In genomic region chr15:27796405-27797085, GRCh38 we compare ENCODE assay signal across 23 cellular contexts.
DNase-seq lines count a peak whose midpoint lies in the region; ATAC-seq, FAIRE-seq and TF ChIP-seq lines count a peak whose summit lies in the region.
"Had no signal": no experiment of that assay in that cellular context is flagged by ENCODE, and none has a peak within 500 bp of the region (broad histone marks: within the 10 kb centered on the region; RNA-seq: fewer than 3 reads in every experiment).

No MANE protein-coding gene starts in this region.

- no peaks in the 10 kb centered on the region for H3K9me2 ChIP-seq in PC-3 (replicated peaks; ENCODE audit: low read length)

- TF ChIP-seq POLR2A in HepG2 (IDR thresholded peaks at IDR 0.05; ENCODE audit: insufficient read depth in 1 of 2, low read depth in 2 of 2, low read length in 2 of 2), result no peak

- TF ChIP-seq EP300 in HepG2 (IDR thresholded peaks at IDR 0.05; ENCODE audit: low read depth in 2 of 2, low read length in 2 of 2), result no peak
- no peak for TF ChIP-seq EP300 in HepG2 (CRISPR knock-in tag; IDR thresholded peaks at IDR 0.05; ENCODE audit: borderline replicate concordance)

- POLR2A ChIA-PET in HepG2 (lab: Yijun Ruan, JAX), result no interaction called here
- POLR2A ChIA-PET in PC-3 (lab: Charles Lee; ENCODE audit: unreplicated experiment), result no interaction called here

- intact Hi-C loops in HepG2 (cut with micrococcal nuclease; ENCODE audit: unreplicated experiment) (no loop called here), PC-3 (cut with micrococcal nuclease) (no loop called here)

- no TSS peak for BruUV-seq in HepG2 (replicated peaks; lab: Mats Ljungman, UMichigan)
- BruUV-seq in PC-3 (replicated peaks; lab: Mats Ljungman, UMichigan), result no TSS peak

- in situ Hi-C loops in HepG2 (cut with HindIII; ENCODE audit: extremely low pct_ligation_motif_present, low pct_unique_long_range_greater_than_20kb), result no loop called here

- TF ChIP-seq RAD21 in HepG2 (CRISPR knock-in tag; IDR thresholded peaks at IDR 0.05), result no peak

- no peaks in the 10 kb centered on the region for H3K79me2 ChIP-seq in HepG2 (ENCODE audit: insufficient read depth, low read length)
- H3K79me2 ChIP-seq in PC-3 (ENCODE audit: low read length), result no peaks in the 10 kb centered on the region

- H3K36me3 ChIP-seq in HepG2 (replicated peaks in 1 of 2; ENCODE audit: control insufficient read depth in 1 of 2, insufficient read depth in 2 of 2, low read length in 2 of 2), result no peaks in the 10 kb centered on the region
- no peaks in the 10 kb centered on the region for H3K36me3 ChIP-seq in PC-3 (ENCODE audit: low read depth, low read length)
- H3K36me3 ChIP-seq: BLaER1 treated with 17β-estradiol and CSF1 and Interleukin-3, amounts not matched to agents 10 nM and 100 nM; HAP-1; vagina had no signal

- no peak overlapping the region for H3K4me3 Mint-ChIP-seq in activated naive CD8-positive, alpha-beta T cell treated with anti-CD3 and anti-CD28 coated beads, Interleukin-2, amount 50 U/mL, for 24 hours
- H3K4me3 Mint-ChIP-seq: activated CD4-positive, alpha-beta T cell treated with anti-CD3 and anti-CD28 coated beads for 36 hours; activated naive CD8-positive, alpha-beta T cell; activated T-helper 1 cell treated with anti-CD3 and anti-CD28 coated beads, Interleukin-12 subunit alpha, Interleukin-12 subunit beta, Interleukin-2, Interleukin-4 antibody, amounts not matched to agents 30 ng/mL and 10 ng/mL and 1 ng/mL, durations not matched to agents 14 hours and 24 hours and 36 hours; endodermal cell; stimulated activated memory B cell treated with anti-CD40 and anti-IgM and Interleukin-4, amounts not matched to agents 10 μg/mL and 1 μg/mL and 100 μg/mL, for 72 hours had no signal

- TF ChIP-seq CTCF in HepG2 (CRISPR knock-in tag; IDR thresholded peaks at IDR 0.05), result no peak
- no peak for TF ChIP-seq CTCF in PC-3 (conservative IDR thresholded peaks at IDR 0.05; ENCODE audit: low read depth, low read length)

- H3K36me3 Mint-ChIP-seq in activated naive CD8-positive, alpha-beta T cell treated with anti-CD3 and anti-CD28 coated beads, Interleukin-2, amount 50 U/mL, for 24 hours (ENCODE audit: low read depth), result no peaks in the 10 kb centered on the region
- H3K36me3 Mint-ChIP-seq: stimulated activated memory B cell treated with anti-CD40 and anti-IgM and Interleukin-4, amounts not matched to agents 10 μg/mL and 1 μg/mL and 100 μg/mL, for 72 hours had no signal

- DNase-seq in DMS53 (lab: John Stamatoyannopoulos, UW), result peak; percentile 96
- DNase-seq in NCI-H1417 treated with DMSO at 0.1 percent for 48 hours (lab: John Stamatoyannopoulos, UW), result peak; percentile 76
- DNase-seq in NCI-H510A treated with DMSO at 0.1 percent for 48 hours (lab: John Stamatoyannopoulos, UW), result peak; percentile 94
- DNase-seq in HepG2 (ENCODE audit: low spot score), result no peak
- DNase-seq in activated naive CD8-positive, alpha-beta T cell treated with anti-CD3 and anti-CD28 coated beads, Interleukin-2, amount 50 U/mL, for 24 hours, result no peak
- no peak for DNase-seq in PC-3
- no peak for DNase-seq in germinal center (ENCODE audit: low spot score)
- DNase-seq: ACHN; activated CD4-positive, alpha-beta T cell treated with anti-CD3 and anti-CD28 coated beads for 36 hours; endodermal cell; GF-D8; NCI-H82; PC-9; SIG-M5 had no signal

- no peak overlapping the region for H2AFZ ChIP-seq in HepG2 (ENCODE audit: low read length)
- no peak overlapping the region for H2AFZ ChIP-seq in PC-3 (ENCODE audit: low read length)
- H2AFZ ChIP-seq: PC-9 had no signal

- H3K27me3 ChIP-seq in HepG2 (ENCODE audit: control insufficient read depth in 1 of 2, insufficient read depth in 2 of 2, low read length in 2 of 2) (peaks cover 0 to 15% of the 10 kb centered on the region in 2 experiments; a peak in 1 of 5 replicates), PC-3 (ENCODE audit: low read length) (no peaks in the 10 kb centered on the region)
- H3K27me3 ChIP-seq: BLaER1 treated with 17β-estradiol and CSF1 and Interleukin-3, amounts not matched to agents 10 nM and 100 nM; vagina had no signal

- H3K9me3 ChIP-seq in HepG2 (ENCODE audit: low read length) (no peaks in the 10 kb centered on the region), PC-3 (ENCODE audit: low read length) (peaks cover 6% of the 10 kb centered on the region; the same call in 1 of the 2 replicates)
- H3K9me3 ChIP-seq: BLaER1 treated with 17β-estradiol and CSF1 and Interleukin-3, amounts not matched to agents 10 nM and 100 nM; HAP-1; vagina had no signal

- peaks cover 2% of the 10 kb centered on the region for H3K27me3 Mint-ChIP-seq in activated naive CD8-positive, alpha-beta T cell treated with anti-CD3 and anti-CD28 coated beads, Interleukin-2, amount 50 U/mL, for 24 hours

- H3K4me1 ChIP-seq in HepG2 (ENCODE audit: insufficient read depth, low read length), result no peaks in the 10 kb centered on the region
- H3K4me1 ChIP-seq in PC-3 (ENCODE audit: insufficient read depth, low read length), result no peaks in the 10 kb centered on the region
- H3K4me1 ChIP-seq: BLaER1 treated with 17β-estradiol and CSF1 and Interleukin-3, amounts not matched to agents 10 nM and 100 nM; vagina had no signal

- no peaks in the 10 kb centered on the region for H3K4me1 Mint-ChIP-seq in activated naive CD8-positive, alpha-beta T cell treated with anti-CD3 and anti-CD28 coated beads, Interleukin-2, amount 50 U/mL, for 24 hours
- H3K4me1 Mint-ChIP-seq: activated CD4-positive, alpha-beta T cell treated with anti-CD3 and anti-CD28 coated beads for 36 hours; endodermal cell; stimulated activated memory B cell treated with anti-CD40 and anti-IgM and Interleukin-4, amounts not matched to agents 10 μg/mL and 1 μg/mL and 100 μg/mL, for 72 hours had no signal

- no peak for FAIRE-seq in HepG2 (lab: Jason Lieb, UNC)
- FAIRE-seq: colon had no signal

- CTCF ChIA-PET in HepG2 (lab: Yijun Ruan, JAX; ENCODE audit: low intra/inter-chr PET ratio, low total read pairs) (no interaction called here), PC-3 (lab: Charles Lee) (no interaction called here)

- H3K4me2 ChIP-seq in HepG2 (ENCODE audit: low read depth, low read length), result no peak overlapping the region
- H3K4me2 ChIP-seq in PC-3 (ENCODE audit: low read length), result no peak overlapping the region
- H3K4me2 ChIP-seq: BLaER1 treated with 17β-estradiol and CSF1 and Interleukin-3, amounts not matched to agents 10 nM and 100 nM; PC-9 had no signal

- H3K9ac ChIP-seq in HepG2 (ENCODE audit: insufficient read depth, low read depth, low read length), result no peak overlapping the region
- no peak overlapping the region for H3K9ac ChIP-seq in PC-3 (ENCODE audit: low read length)
- H3K9ac ChIP-seq: BLaER1 treated with 17β-estradiol and CSF1 and Interleukin-3, amounts not matched to agents 10 nM and 100 nM had no signal

- 25% methylated on average over 7 of the region's 14 CpGs for WGBS in HepG2 (ENCODE audit: low lambda C conversion rate)

- no peaks in the 10 kb centered on the region for H3F3A ChIP-seq in PC-3 (ENCODE audit: low read length, unreplicated experiment)

- ATAC-seq in HepG2 (no peak), PC-3 (no peak), HG03108 (IDR thresholded peaks at IDR 0.05; ENCODE audit: unreplicated experiment) (no peak)
- no peak for ATAC-seq in activated naive CD8-positive, alpha-beta T cell treated with anti-CD3 and anti-CD28 coated beads, Interleukin-2, amount 50 U/mL, for 24 hours
- ATAC-seq: activated CD4-positive, alpha-beta T cell treated with anti-CD3 and anti-CD28 coated beads for 36 hours; left lobe of liver; stimulated activated memory B cell treated with anti-CD40 and anti-IgM and Interleukin-4, amounts not matched to agents 10 μg/mL and 1 μg/mL and 100 μg/mL, for 72 hours had no signal

- H3K4me3 ChIP-seq in HepG2 (replicated peaks in 1 of 3; ENCODE audit: insufficient read depth in 1 of 3, low read depth in 2 of 3, low read length in 3 of 3) (no peak overlapping the region), PC-3 (ENCODE audit: low read length) (no peak overlapping the region)
- H3K4me3 ChIP-seq: BLaER1 treated with 17β-estradiol and CSF1 and Interleukin-3, amounts not matched to agents 10 nM and 100 nM; HAP-1; PC-9; vagina had no signal

- H4K20me1 ChIP-seq in HepG2 (ENCODE audit: insufficient read depth, low read length), result no peaks in the 10 kb centered on the region
- H4K20me1 ChIP-seq in PC-3 (ENCODE audit: low read length), result no peaks in the 10 kb centered on the region
- H4K20me1 ChIP-seq: BLaER1 treated with 17β-estradiol and CSF1 and Interleukin-3, amounts not matched to agents 10 nM and 100 nM had no signal

- H3K9me3 Mint-ChIP-seq in activated naive CD8-positive, alpha-beta T cell treated with anti-CD3 and anti-CD28 coated beads, Interleukin-2, amount 50 U/mL, for 24 hours, result no peaks in the 10 kb centered on the region
- H3K9me3 Mint-ChIP-seq: endodermal cell had no signal

- H3K27ac Mint-ChIP-seq in activated naive CD8-positive, alpha-beta T cell treated with anti-CD3 and anti-CD28 coated beads, Interleukin-2, amount 50 U/mL, for 24 hours, result no peak overlapping the region
- H3K27ac Mint-ChIP-seq: activated CD4-positive, alpha-beta T cell treated with anti-CD3 and anti-CD28 coated beads for 36 hours; activated naive CD8-positive, alpha-beta T cell; activated T-helper 1 cell treated with anti-CD3 and anti-CD28 coated beads, Interleukin-12 subunit alpha, Interleukin-12 subunit beta, Interleukin-2, Interleukin-4 antibody, amounts not matched to agents 30 ng/mL and 10 ng/mL and 1 ng/mL, durations not matched to agents 14 hours and 24 hours and 36 hours; endodermal cell; stimulated activated memory B cell treated with anti-CD40 and anti-IgM and Interleukin-4, amounts not matched to agents 10 μg/mL and 1 μg/mL and 100 μg/mL, for 72 hours had no signal

- no peak overlapping the region for H3K27ac ChIP-seq in HepG2 (ENCODE audit: extremely low read length, insufficient read depth, low read length)
- H3K27ac ChIP-seq in PC-3 (ENCODE audit: low read length), result no peak overlapping the region
- H3K27ac ChIP-seq: BLaER1 treated with 17β-estradiol and CSF1 and Interleukin-3, amounts not matched to agents 10 nM and 100 nM; PC-9; vagina had no signal

TF ChIP-seq in HepG2, 621 proteins besides CTCF, POLR2A, EP300 and RAD21:
- TF ChIP-seq ZNF746 (CRISPR knock-in tag; IDR thresholded peaks at IDR 0.05), result no peak
- 0 out of 2 replicates have a peak, but pooled peaks have one; percentile 9 for TF ChIP-seq MNT (IDR thresholded peaks at IDR 0.05)
- TF ChIP-seq ZNF747 (CRISPR knock-in tag; IDR thresholded peaks at IDR 0.05; ENCODE audit: borderline replicate concordance), result no peak

Comparison
In these comparisons a context has a peak if more than half of its experiments do, and no peak if none do; other contexts are left out.
1. DNase-seq: peak in DMS53 (single experiment), NCI-H1417 treated with DMSO at 0.1 percent for 48 hours (single experiment) and NCI-H510A treated with DMSO at 0.1 percent for 48 hours (single experiment); none in HepG2 (single experiment), activated naive CD8-positive, alpha-beta T cell treated with anti-CD3 and anti-CD28 coated beads, Interleukin-2, amount 50 U/mL, for 24 hours (single experiment), PC-3 (single experiment) and germinal center (single experiment).